22 cellular contexts compared by ENCODE assay signal in genomic region chr1:47252795-47253194, GRCh38. TPM values are rescaled to one million over a fixed set of nuclear protein-coding genes. Genes with fewer than 3 reads are reported as not detected.
DNase-seq lines count a peak whose midpoint lies in the region; ATAC-seq, FAIRE-seq and TF ChIP-seq lines count a peak whose summit lies in the region.
"Had no signal": no experiment of that assay in that cellular context is flagged by ENCODE, and none has a peak within 500 bp of the region (broad histone marks: within the 10 kb centered on the region; RNA-seq: fewer than 3 reads in every experiment).

No MANE protein-coding gene starts in this region.

- ATAC-seq in K562: no peak
- ATAC-seq: GM12878 had no signal

- H3K4me1 ChIP-seq in Caco-2 (peaks cover 26% of the 10 kb centered on the region), K562 (replicated peaks in 1 of 2; ENCODE audit: control insufficient read depth in 2 of 2, insufficient read depth in 2 of 2, low read length in 2 of 2) (0 out of 5 replicates have a peak, but pooled peaks cover 0 to 2% of the 10 kb centered on the region in 2 experiments)

- H3K79me2 ChIP-seq in K562 (ENCODE audit: control insufficient read depth, insufficient read depth, low read length): no peaks in the 10 kb centered on the region

- TF ChIP-seq EP300 in K562 (IDR thresholded peaks at IDR 0.05; ENCODE audit: low read length): no peak

- H3K36me3 ChIP-seq in Caco-2 (ENCODE audit: control insufficient read depth, insufficient read depth, low read length) (no peaks in the 10 kb centered on the region), K562 (ENCODE audit: control insufficient read depth, insufficient read depth, low read length) (peaks cover 76% of the 10 kb centered on the region)

- TF ChIP-seq CTCF in Caco-2 (IDR thresholded peaks at IDR 0.05; ENCODE audit: insufficient read depth in 1 of 2, low read depth in 1 of 2, low read length in 1 of 2, severe bottlenecking in 1 of 2, unreplicated experiment in 1 of 2): no peak
- no peak for TF ChIP-seq CTCF in Calu3 (IDR thresholded peaks at IDR 0.05; ENCODE audit: unreplicated experiment)
- no peak for TF ChIP-seq CTCF in K562 (IDR thresholded peaks at IDR 0.05 in 2 of 3, conservative IDR thresholded peaks at IDR 0.05 in 1 of 3; ENCODE audit: insufficient read depth in 2 of 3, low read depth in 1 of 3, low read length in 3 of 3)

- H3K4me3 ChIP-seq in Caco-2 (ENCODE audit: low read depth, low read length): no peak overlapping the region
- H3K4me3 ChIP-seq in K562: no peak overlapping the region
- H3K4me3 ChIP-seq: GM12878, GM23248 had no signal

- POLR2A ChIA-PET in Caco-2 (lab: Charles Lee): no interaction called here
- POLR2A ChIA-PET in K562 (lab: Yijun Ruan, JAX): interaction anchor here (0.8 to 3.8 kb wide), 5 partner anchors 9 to 18 kb away, joined by 5 to 14 read pairs (median 8); no protein-coding TSS in a partner anchor

- intact Hi-C loops in Caco-2 (cut with micrococcal nuclease; ENCODE audit: unreplicated experiment) (no loop called here), Calu3 (cut with micrococcal nuclease; ENCODE audit: unreplicated experiment) (no loop called here), K562 (cut with micrococcal nuclease) (no loop called here)

- no peak for DNase-seq in Caco-2
- DNase-seq in Calu3: no peak
- no peak for DNase-seq in K562 (ENCODE audit: extremely low read depth in 1 of 4, low spot score in 3 of 4)
- no peak for DNase-seq in NCI-H2227 treated with DMSO at 0.1 percent for 48 hours (lab: John Stamatoyannopoulos, UW)
- no peak for DNase-seq in stimulated activated CD4-positive, alpha-beta T cell treated with anti-CD3 and anti-CD28 coated beads, Interleukin-15, amount 100 ng/mL, for 24 hours
- no peak for DNase-seq in NAMALWA (ENCODE audit: low spot score)
- DNase-seq: C1 segment of cervical spinal cord; CD4-positive, alpha-beta memory T cell; COR-L47; DMS 273 treated with DMSO at 0.1 percent for 48 hours; DMS79; EL; GDM1; GM23248; H7; HCEC 1CT had no signal

- CTCF ChIA-PET in Caco-2 (lab: Charles Lee): interaction anchor here (1.5 kb wide), 1 partner anchor 74 kb away, joined by 12 read pairs; no protein-coding TSS in a partner anchor
- CTCF ChIA-PET in Calu3 (lab: Charles Lee): interaction anchor here (0.7 to 2.4 kb wide), 2 partner anchors 74 to 298 kb away, joined by 6 to 31 read pairs; no protein-coding TSS in a partner anchor
- CTCF ChIA-PET in K562 (lab: Yijun Ruan, JAX; ENCODE audit: low intra/inter-chr PET ratio): no interaction called here

- H3K9me1 ChIP-seq in K562 (ENCODE audit: control insufficient read depth, insufficient read depth, low read length): no peaks in the 10 kb centered on the region

- H3K36me3 Mint-ChIP-seq in Caco-2 (ENCODE audit: insufficient read depth, unreplicated experiment): peaks cover 52% of the 10 kb centered on the region
- H3K36me3 Mint-ChIP-seq in Calu3 (ENCODE audit: insufficient read depth, unreplicated experiment): peaks cover 41% of the 10 kb centered on the region
- H3K36me3 Mint-ChIP-seq: CD4-positive, alpha-beta memory T cell had no signal

- TF ChIP-seq POLR2A in K562 (conservative IDR thresholded peaks at IDR 0.05): 0 out of 2 replicates have a peak, but pooled peaks have one; percentile 8

- in situ Hi-C loops in K562 (cut with MboI): no loop called here

- FAIRE-seq in K562 (lab: Jason Lieb, UNC): no peak
- FAIRE-seq: D721Med, GM12878, GM19239, H1 had no signal

- H3K27ac Mint-ChIP-seq in Caco-2 (ENCODE audit: unreplicated experiment) (peak overlapping the region; percentile 89), Calu3 (ENCODE audit: unreplicated experiment) (peak overlapping the region; percentile 42)
- H3K27ac Mint-ChIP-seq: CD4-positive, alpha-beta memory T cell had no signal

- H3K9me3 ChIP-seq in Caco-2: no peaks in the 10 kb centered on the region
- H3K9me3 ChIP-seq in K562 (replicated peaks; ENCODE audit: control insufficient read depth, insufficient read depth, low read depth, low read length): no peaks in the 10 kb centered on the region

- 79% methylated on average over 5 of the region's 5 CpGs for WGBS in K562 (ENCODE audit: insufficient coverage, low coverage, missing lambda C conversion rate)

- TF ChIP-seq RAD21 in K562 (CRISPR knock-in tag; conservative IDR thresholded peaks at IDR 0.05 in 1 of 2, IDR thresholded peaks at IDR 0.05 in 1 of 2): no peak

- H3K4me3 Mint-ChIP-seq in Caco-2 (ENCODE audit: unreplicated experiment) (no peak overlapping the region), Calu3 (ENCODE audit: low read depth, unreplicated experiment) (no peak overlapping the region)
- H3K4me3 Mint-ChIP-seq: CD4-positive, alpha-beta memory T cell had no signal

- H3K27ac ChIP-seq in K562 (ENCODE audit: extremely low read depth, low read depth, low read length): no peak overlapping the region
- H3K27ac ChIP-seq: GM23248 had no signal

- H3K9me3 Mint-ChIP-seq in Caco-2 (ENCODE audit: unreplicated experiment): no peaks in the 10 kb centered on the region
- no peaks in the 10 kb centered on the region for H3K9me3 Mint-ChIP-seq in Calu3 (ENCODE audit: low read depth, unreplicated experiment)
- H3K9me3 Mint-ChIP-seq: CD4-positive, alpha-beta memory T cell had no signal

- H3K4me2 ChIP-seq in K562 (ENCODE audit: insufficient read depth, low read length): no peak overlapping the region

- H3K27me3 ChIP-seq in Caco-2 (replicated peaks; ENCODE audit: control insufficient read depth, insufficient read depth, low read length): no peaks in the 10 kb centered on the region
- no peaks in the 10 kb centered on the region for H3K27me3 ChIP-seq in K562 (ENCODE audit: control insufficient read depth in 2 of 2, insufficient read depth in 2 of 2, low read length in 2 of 2)

- H3K9ac ChIP-seq in K562 (ENCODE audit: insufficient read depth in 1 of 2, low read depth in 2 of 2, low read length in 2 of 2): no peak overlapping the region
- H3K9ac ChIP-seq: GM23248 had no signal

- H3K27me3 Mint-ChIP-seq in Caco-2 (ENCODE audit: insufficient read depth, unreplicated experiment) (no peaks in the 10 kb centered on the region), Calu3 (ENCODE audit: unreplicated experiment) (no peaks in the 10 kb centered on the region)
- H3K27me3 Mint-ChIP-seq: CD4-positive, alpha-beta memory T cell had no signal

- H3K4me1 Mint-ChIP-seq in Caco-2 (ENCODE audit: low read depth, unreplicated experiment) (no peaks in the 10 kb centered on the region), Calu3 (ENCODE audit: low read depth, unreplicated experiment) (peaks cover 15% of the 10 kb centered on the region)
- H3K4me1 Mint-ChIP-seq: CD4-positive, alpha-beta memory T cell had no signal

- BruUV-seq in Caco-2 (replicated peaks; lab: Mats Ljungman, UMichigan) (no TSS peak), Calu3 (replicated peaks; lab: Mats Ljungman, UMichigan) (no TSS peak), K562 (replicated peaks; lab: Mats Ljungman, UMichigan) (no TSS peak)

- no peaks in the 10 kb centered on the region for H4K20me1 ChIP-seq in K562 (replicated peaks; ENCODE audit: control insufficient read depth, insufficient read depth, low read length)

- H2AFZ ChIP-seq in K562 (ENCODE audit: low read depth, low read length): no peak overlapping the region
- H2AFZ ChIP-seq: GM23248 had no signal

TF ChIP-seq in K562, 482 proteins besides CTCF, POLR2A, EP300 and RAD21 (continues in another document):
- TF ChIP-seq ZNF121 (CRISPR knock-in tag; conservative IDR thresholded peaks at IDR 0.05) (peak; percentile 93), ZZZ3 (IDR thresholded peaks at IDR 0.05) (no peak), ZMIZ1 (IDR thresholded peaks at IDR 0.05; ENCODE audit: low read depth in 2 of 2, low read length in 2 of 2) (no peak)

RNA-seq across cellular contexts. Expression of gene TAL1, which starts 20.8 kb away (rescaled TPM):
- total RNA-seq in Caco-2 (2022) (12.2 and 15.2 TPM in 2 replicates), Calu3 (2022) (not detected in 2 replicates), K562 (2014; rRNA removed) (59.7 and 103 TPM in 2 replicates), K562 (2014; rRNA removed; fragmentation: Illumina TruSeq; extraction: Trizol) (67.6 and 79.8 TPM in 2 replicates), K562 (2015; rRNA removed; fragmentation: Illumina TruSeq; extraction: Trizol) (63.5 and 68.1 TPM in 2 replicates), K562 (2021) (76.5 and 81.3 TPM in 2 replicates)
- 80.8 and 102 TPM in 2 replicates for total RNA-seq in K562 (2011; cell fraction: chromatin; rRNA removed; ENCODE audit: low replicate concordance)
- 96.7 and 104 TPM in 2 replicates for total RNA-seq in K562 (2011; cell fraction: nucleolus; rRNA removed)
- 105 and 124 TPM in 2 replicates for total RNA-seq in K562 (2011; cell fraction: nucleoplasm; rRNA removed)
- polyA plus RNA-seq in K562 (2011; rRNA removed) (51.1 and 53.3 TPM in 2 replicates), K562 (2014; fragmentation: Illumina TruSeq; extraction: Trizol) (72.3 and 106 TPM in 2 replicates), K562 (2014; fragmentation: Nextera tagmentation; extraction: Ambion mirVana) (10 to 100 TPM; 18.5 to 22.9 TPM), K562 (2014; rRNA removed) (42.7 and 49.5 TPM in 2 replicates)
- polyA plus RNA-seq in K562 (2011; cell fraction: cytosol; rRNA removed): 34.3 and 44.4 TPM in 2 replicates
- 78.7 and 92.4 TPM in 2 replicates for polyA plus RNA-seq in K562 (2011; cell fraction: nucleus; rRNA removed)
- 53.0 and 55.6 TPM in 2 replicates for polyA plus RNA-seq in K562 (2012)
- 55.7 and 60.3 TPM in 2 replicates for polyA minus RNA-seq in K562 (2011; rRNA and poly(A)+ RNA removed)
- 37.3 and 64.4 TPM in 2 replicates for polyA minus RNA-seq in K562 (2011; cell fraction: cytosol; rRNA and poly(A)+ RNA removed)
- 55.6 and 91.2 TPM in 2 replicates for polyA minus RNA-seq in K562 (2011; cell fraction: nucleus; rRNA and poly(A)+ RNA removed)
- total RNA-seq: A172; CD4-positive, alpha-beta memory T cell; GM23248 had no signal
- polyA plus RNA-seq: BJ; CD4-positive, alpha-beta memory T cell; GM12878; GM23248 had no signal

Comparison
In these comparisons a context has a peak if more than half of its experiments do, and no peak if none do; other contexts are left out.
1. RNA of gene TAL1, which starts 20.8 kb away (total RNA-seq): 59.7 to 124 TPM in K562 and 12.2 to 15.2 TPM in Caco-2; not detected in Calu3; every median in the first group is over 10 times any median in the second.